In the genomic region with DNA sequence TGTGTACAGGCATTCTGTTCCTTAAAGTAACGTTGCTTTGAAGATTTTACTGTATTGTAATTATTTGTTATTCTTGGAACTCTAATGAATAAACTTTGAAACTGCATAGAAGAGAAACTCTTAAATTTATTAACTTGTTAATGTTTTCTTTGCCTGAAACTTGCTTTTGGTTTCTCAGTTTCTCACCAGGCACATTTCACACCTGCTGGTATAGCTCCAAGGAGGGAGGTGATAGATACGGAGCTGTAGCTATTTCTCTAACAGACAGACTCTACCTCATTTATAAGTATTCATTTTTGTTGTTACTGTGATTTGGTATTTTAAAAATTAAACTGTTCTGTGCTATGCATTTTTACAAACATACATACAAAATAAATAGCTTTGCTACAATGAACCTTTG, we compare ENCODE assay signal across 19 cellular contexts. TPM values are rescaled to one million over a fixed set of nuclear protein-coding genes. Genes with fewer than 3 reads are reported as not detected.
A peak's percentile ranks its signal among the peaks of the same experiment; 100 is the strongest.
DNase-seq lines count a peak whose midpoint lies in the region; ATAC-seq and TF ChIP-seq lines count a peak whose summit lies in the region.
"Had no signal": no experiment of that assay in that cellular context is flagged by ENCODE, and none has a peak within 500 bp of the region (broad histone marks: within the 10 kb centered on the region; RNA-seq: fewer than 3 reads in every experiment).

No MANE protein-coding gene starts in this region.

- no peak for TF ChIP-seq CTCF in WERI-Rb-1 (IDR thresholded peaks at IDR 0.05; ENCODE audit: low read depth, low read length)

- peaks cover 40% of the 10 kb centered on the region for H3K36me3 Mint-ChIP-seq in activated CD4-positive, alpha-beta memory T cell treated with anti-CD3 and anti-CD28 coated beads, Interleukin-2, amount 10 ng/mL, durations not matched to agents 7 days and 5 days (ENCODE audit: low read depth)

- H3K27me3 ChIP-seq in WERI-Rb-1 (ENCODE audit: insufficient read depth, low read depth, severe bottlenecking) = no peaks in the 10 kb centered on the region
- H3K27me3 ChIP-seq: body of pancreas, neural progenitor cell had no signal

- no peaks in the 10 kb centered on the region; the same call in 1 of the 2 replicates for H3K36me3 ChIP-seq in WERI-Rb-1
- H3K36me3 ChIP-seq: neural progenitor cell had no signal

- H3K4me1 Mint-ChIP-seq in activated CD4-positive, alpha-beta memory T cell treated with anti-CD3 and anti-CD28 coated beads, Interleukin-2, amount 10 ng/mL, durations not matched to agents 7 days and 5 days = peaks cover 4% of the 10 kb centered on the region

- no peaks in the 10 kb centered on the region for H3K9me3 ChIP-seq in WERI-Rb-1 (ENCODE audit: severe bottlenecking)
- H3K9me3 ChIP-seq: body of pancreas had no signal

- no peak overlapping the region for H3K4me3 Mint-ChIP-seq in activated CD4-positive, alpha-beta memory T cell treated with anti-CD3 and anti-CD28 coated beads, Interleukin-2, amount 10 ng/mL, durations not matched to agents 7 days and 5 days
- H3K4me3 Mint-ChIP-seq: activated CD8-positive, alpha-beta memory T cell treated with anti-CD3 and anti-CD28 coated beads, Interleukin-2, amount 10 ng/mL, durations not matched to agents 7 days and 5 days; activated naive CD4-positive, alpha-beta T cell treated with anti-CD3 and anti-CD28 coated beads for 36 hours; neural progenitor cell; stimulated activated memory B cell treated with anti-CD40 and anti-IgM and Interleukin-4, amounts not matched to agents 10 μg/mL and 1 μg/mL and 100 μg/mL, for 72 hours had no signal

- POLR2A ChIA-PET in activated CD4-positive, alpha-beta memory T cell treated with anti-CD3 and anti-CD28 coated beads, Interleukin-2, amount 10 ng/mL, durations not matched to agents 7 days and 5 days (lab: Charles Lee) = no interaction called here

- no peak overlapping the region for H3K4me3 ChIP-seq in WERI-Rb-1 (ENCODE audit: low read depth, low read length)
- H3K4me3 ChIP-seq: body of pancreas, neural progenitor cell had no signal

- CTCF ChIA-PET in activated CD4-positive, alpha-beta memory T cell treated with anti-CD3 and anti-CD28 coated beads, Interleukin-2, amount 10 ng/mL, durations not matched to agents 7 days and 5 days (lab: Charles Lee) = interaction anchor here (6.0 kb wide), 1 partner anchor 142 kb away, joined by 31 read pairs; no protein-coding TSS in a partner anchor

- DNase-seq in WERI-Rb-1 (no peak), retina (no peak), D341Med (ENCODE audit: low spot score) (no peak), SKM-1 (lab: John Stamatoyannopoulos, UW; ENCODE audit: unreplicated experiment) (no peak)
- DNase-seq in activated CD4-positive, alpha-beta memory T cell treated with anti-CD3 and anti-CD28 coated beads, Interleukin-2, amount 10 ng/mL, durations not matched to agents 7 days and 5 days = no peak
- DNase-seq: activated CD8-positive, alpha-beta memory T cell treated with anti-CD3 and anti-CD28 coated beads, Interleukin-2, amount 10 ng/mL, durations not matched to agents 7 days and 5 days; activated naive CD4-positive, alpha-beta T cell treated with anti-CD3 and anti-CD28 coated beads for 36 hours; body of pancreas; MV-4-11; NCI-H2171 treated with DMSO at 0.1 percent for 48 hours; stimulated activated CD4-positive, alpha-beta T cell treated with anti-CD3 and anti-CD28 coated beads, Interleukin-4, amount 100 ng/mL, for 4 hours had no signal

- peak overlapping the region; percentile 61; the same call in 1 of the 2 replicates for H3K27ac ChIP-seq in WERI-Rb-1
- H3K27ac ChIP-seq: body of pancreas, neural progenitor cell, VCaP had no signal

- H3K27me3 Mint-ChIP-seq in activated CD4-positive, alpha-beta memory T cell treated with anti-CD3 and anti-CD28 coated beads, Interleukin-2, amount 10 ng/mL, durations not matched to agents 7 days and 5 days = no peaks in the 10 kb centered on the region
- H3K27me3 Mint-ChIP-seq: activated CD8-positive, alpha-beta memory T cell treated with anti-CD3 and anti-CD28 coated beads, Interleukin-2, amount 10 ng/mL, durations not matched to agents 7 days and 5 days; stimulated activated memory B cell treated with anti-CD40 and anti-IgM and Interleukin-4, amounts not matched to agents 10 μg/mL and 1 μg/mL and 100 μg/mL, for 72 hours had no signal

- ATAC-seq in GM18870 (IDR thresholded peaks at IDR 0.05; ENCODE audit: unreplicated experiment) (peak; percentile 59), GM21619 (IDR thresholded peaks at IDR 0.05; ENCODE audit: unreplicated experiment) (peak; percentile 63), HG03135 (IDR thresholded peaks at IDR 0.05; ENCODE audit: unreplicated experiment) (peak; percentile 62)
- ATAC-seq: activated CD8-positive, alpha-beta memory T cell treated with anti-CD3 and anti-CD28 coated beads, Interleukin-2, amount 10 ng/mL, durations not matched to agents 7 days and 5 days; body of pancreas; HepG2; sciatic nerve had no signal

- no peak overlapping the region for H3K27ac Mint-ChIP-seq in activated CD4-positive, alpha-beta memory T cell treated with anti-CD3 and anti-CD28 coated beads, Interleukin-2, amount 10 ng/mL, durations not matched to agents 7 days and 5 days
- H3K27ac Mint-ChIP-seq: activated CD8-positive, alpha-beta memory T cell treated with anti-CD3 and anti-CD28 coated beads, Interleukin-2, amount 10 ng/mL, durations not matched to agents 7 days and 5 days; activated naive CD4-positive, alpha-beta T cell treated with anti-CD3 and anti-CD28 coated beads for 36 hours; neural progenitor cell had no signal

- no peaks in the 10 kb centered on the region for H3K9me3 Mint-ChIP-seq in activated CD4-positive, alpha-beta memory T cell treated with anti-CD3 and anti-CD28 coated beads, Interleukin-2, amount 10 ng/mL, durations not matched to agents 7 days and 5 days
- H3K9me3 Mint-ChIP-seq: activated naive CD4-positive, alpha-beta T cell treated with anti-CD3 and anti-CD28 coated beads for 36 hours; neural progenitor cell; stimulated activated memory B cell treated with anti-CD40 and anti-IgM and Interleukin-4, amounts not matched to agents 10 μg/mL and 1 μg/mL and 100 μg/mL, for 72 hours had no signal

RNA-seq across cellular contexts. Expression of a gene that starts 32.7 kb away (rescaled TPM):
- total RNA-seq in activated CD4-positive, alpha-beta memory T cell treated with anti-CD3 and anti-CD28 coated beads, Interleukin-2, amount 10 ng/mL, durations not matched to agents 7 days and 5 days = 10 to 100 TPM; 18.3 to 19.0 TPM
